In the genomic region with DNA sequence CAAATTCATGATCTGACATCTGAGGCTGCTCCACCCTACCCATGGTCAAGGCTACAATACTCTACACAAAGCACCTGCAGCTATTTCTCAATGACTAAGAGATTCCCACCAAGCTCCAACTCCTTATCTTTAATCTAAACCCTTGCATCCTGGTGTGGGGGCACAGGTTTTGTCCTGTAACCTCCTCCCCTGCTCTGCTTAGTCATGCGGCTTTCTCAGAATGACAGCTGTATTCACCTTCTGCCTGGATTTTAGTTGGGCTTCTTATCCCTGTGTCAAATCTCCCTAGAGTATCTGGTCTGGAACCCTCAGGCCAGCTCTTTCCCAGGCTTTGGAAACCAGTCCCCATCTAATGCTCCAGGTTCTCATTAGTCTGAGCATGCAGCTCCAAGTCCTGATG, we compare ENCODE assay signal across 1 cellular context.
TF ChIP-seq lines count a peak whose summit lies in the region.

No MANE protein-coding gene starts in this region.

TF ChIP-seq in GM12878, 131 proteins besides CTCF, POLR2A, EP300 and RAD21 (continued from another document):
- TF ChIP-seq, protein P1, sequence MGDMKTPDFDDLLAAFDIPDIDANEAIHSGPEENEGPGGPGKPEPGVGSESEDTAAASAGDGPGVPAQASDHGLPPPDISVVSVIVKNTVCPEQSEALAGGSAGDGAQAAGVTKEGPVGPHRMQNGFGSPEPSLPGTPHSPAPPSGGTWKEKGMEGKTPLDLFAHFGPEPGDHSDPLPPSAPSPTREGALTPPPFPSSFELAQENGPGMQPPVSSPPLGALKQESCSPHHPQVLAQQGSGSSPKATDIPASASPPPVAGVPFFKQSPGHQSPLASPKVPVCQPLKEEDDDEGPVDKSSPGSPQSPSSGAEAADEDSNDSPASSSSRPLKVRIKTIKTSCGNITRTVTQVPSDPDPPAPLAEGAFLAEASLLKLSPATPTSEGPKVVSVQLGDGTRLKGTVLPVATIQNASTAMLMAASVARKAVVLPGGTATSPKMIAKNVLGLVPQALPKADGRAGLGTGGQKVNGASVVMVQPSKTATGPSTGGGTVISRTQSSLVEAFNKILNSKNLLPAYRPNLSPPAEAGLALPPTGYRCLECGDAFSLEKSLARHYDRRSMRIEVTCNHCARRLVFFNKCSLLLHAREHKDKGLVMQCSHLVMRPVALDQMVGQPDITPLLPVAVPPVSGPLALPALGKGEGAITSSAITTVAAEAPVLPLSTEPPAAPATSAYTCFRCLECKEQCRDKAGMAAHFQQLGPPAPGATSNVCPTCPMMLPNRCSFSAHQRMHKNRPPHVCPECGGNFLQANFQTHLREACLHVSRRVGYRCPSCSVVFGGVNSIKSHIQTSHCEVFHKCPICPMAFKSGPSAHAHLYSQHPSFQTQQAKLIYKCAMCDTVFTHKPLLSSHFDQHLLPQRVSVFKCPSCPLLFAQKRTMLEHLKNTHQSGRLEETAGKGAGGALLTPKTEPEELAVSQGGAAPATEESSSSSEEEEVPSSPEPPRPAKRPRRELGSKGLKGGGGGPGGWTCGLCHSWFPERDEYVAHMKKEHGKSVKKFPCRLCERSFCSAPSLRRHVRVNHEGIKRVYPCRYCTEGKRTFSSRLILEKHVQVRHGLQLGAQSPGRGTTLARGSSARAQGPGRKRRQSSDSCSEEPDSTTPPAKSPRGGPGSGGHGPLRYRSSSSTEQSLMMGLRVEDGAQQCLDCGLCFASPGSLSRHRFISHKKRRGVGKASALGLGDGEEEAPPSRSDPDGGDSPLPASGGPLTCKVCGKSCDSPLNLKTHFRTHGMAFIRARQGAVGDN (IDR thresholded peaks at IDR 0.05), result no peak
- TF ChIP-seq KLF5 (IDR thresholded peaks at IDR 0.05; ENCODE audit: partially characterized antibody), result no peak
- no peak for TF ChIP-seq PAX8 (IDR thresholded peaks at IDR 0.05)
